Comparison of ENCODE assay signal across 17 cellular contexts in genomic region chr14:102823546-102823945, GRCh38. TPM values are rescaled to one million over a fixed set of nuclear protein-coding genes. Genes with fewer than 3 reads are reported as not detected.
DNase-seq lines count a peak whose midpoint lies in the region; ATAC-seq, FAIRE-seq and TF ChIP-seq lines count a peak whose summit lies in the region.
"Had no signal": no experiment of that assay in that cellular context is flagged by ENCODE, and none has a peak within 500 bp of the region (broad histone marks: within the 10 kb centered on the region; RNA-seq: fewer than 3 reads in every experiment).

No MANE protein-coding gene starts in this region.

- H3K4me1 Mint-ChIP-seq in activated CD4-positive, alpha-beta T cell treated with anti-CD3 and anti-CD28 coated beads for 36 hours, result peaks cover 89% of the 10 kb centered on the region
- peaks cover 71% of the 10 kb centered on the region for H3K4me1 Mint-ChIP-seq in activated CD4-positive, alpha-beta T cell treated with anti-CD3 and anti-CD28 coated beads, Interleukin-2, amount 10 ng/mL, durations not matched to agents 7 days and 5 days
- H3K4me1 Mint-ChIP-seq in activated naive CD8-positive, alpha-beta T cell treated with anti-CD3 and anti-CD28 coated beads, Interleukin-2, amount 50 U/mL, for 24 hours, result peaks cover 95% of the 10 kb centered on the region
- peaks cover 68% of the 10 kb centered on the region for H3K4me1 Mint-ChIP-seq in activated naive CD8-positive, alpha-beta T cell treated with anti-CD3 and anti-CD28 coated beads for 36 hours

- H3K27ac Mint-ChIP-seq in activated CD4-positive, alpha-beta T cell treated with anti-CD3 and anti-CD28 coated beads for 36 hours, result peak overlapping the region; percentile 75
- H3K27ac Mint-ChIP-seq in activated CD4-positive, alpha-beta T cell treated with anti-CD3 and anti-CD28 coated beads, Interleukin-2, amount 10 ng/mL, durations not matched to agents 7 days and 5 days, result no peak overlapping the region
- H3K27ac Mint-ChIP-seq in activated naive CD8-positive, alpha-beta T cell treated with anti-CD3 and anti-CD28 coated beads, Interleukin-2, amount 50 U/mL, for 24 hours, result peak overlapping the region; percentile 29
- H3K27ac Mint-ChIP-seq in activated naive CD8-positive, alpha-beta T cell treated with anti-CD3 and anti-CD28 coated beads for 36 hours, result no peak overlapping the region

- H3K4me2 ChIP-seq in GM12878 (ENCODE audit: control insufficient read depth, insufficient read depth) (peak overlapping the region; percentile 86; the same call in 1 of the 2 replicates), GM23248 (ENCODE audit: unreplicated experiment) (no peak overlapping the region)
- H3K4me2 ChIP-seq: BLaER1 had no signal

- peaks cover 6 to 16% of the 10 kb centered on the region in 2 experiments; a peak in 3 of 4 replicates for H3K36me3 ChIP-seq in GM12878 (ENCODE audit: control insufficient read depth in 2 of 2, insufficient read depth in 2 of 2, low read length in 1 of 2)
- H3K36me3 ChIP-seq in GM23248 (ENCODE audit: low read depth), result no peaks in the 10 kb centered on the region

- peak overlapping the region; percentile 85; the same call in 1 of the 2 replicates for H3K27ac ChIP-seq in GM12878 (ENCODE audit: control insufficient read depth, insufficient read depth)
- H3K27ac ChIP-seq in GM23248, result no peak overlapping the region
- H3K27ac ChIP-seq: 22Rv1, BLaER1 had no signal

- H3K9me3 Mint-ChIP-seq in activated CD4-positive, alpha-beta T cell treated with anti-CD3 and anti-CD28 coated beads for 36 hours (ENCODE audit: low read depth), result no peaks in the 10 kb centered on the region
- H3K9me3 Mint-ChIP-seq in activated CD4-positive, alpha-beta T cell treated with anti-CD3 and anti-CD28 coated beads, Interleukin-2, amount 10 ng/mL, durations not matched to agents 7 days and 5 days, result no peaks in the 10 kb centered on the region
- H3K9me3 Mint-ChIP-seq in activated naive CD8-positive, alpha-beta T cell treated with anti-CD3 and anti-CD28 coated beads, Interleukin-2, amount 50 U/mL, for 24 hours, result no peaks in the 10 kb centered on the region
- no peaks in the 10 kb centered on the region for H3K9me3 Mint-ChIP-seq in activated naive CD8-positive, alpha-beta T cell treated with anti-CD3 and anti-CD28 coated beads for 36 hours
- H3K9me3 Mint-ChIP-seq: H9 had no signal

- H3K4me1 ChIP-seq in GM12878 (ENCODE audit: control insufficient read depth, insufficient read depth, low read length), result peaks cover 43% of the 10 kb centered on the region
- H3K4me1 ChIP-seq in GM23248 (ENCODE audit: insufficient read depth), result peaks cover 11% of the 10 kb centered on the region

- CTCF ChIA-PET in activated CD4-positive, alpha-beta T cell treated with anti-CD3 and anti-CD28 coated beads for 36 hours (lab: Charles Lee), result interaction anchor here (1.5 kb wide), 1 partner anchor 41 kb away, joined by 6 read pairs; no protein-coding TSS in a partner anchor
- CTCF ChIA-PET in activated CD4-positive, alpha-beta T cell treated with anti-CD3 and anti-CD28 coated beads, Interleukin-2, amount 10 ng/mL, durations not matched to agents 7 days and 5 days (lab: Charles Lee), result no interaction called here
- CTCF ChIA-PET in GM12878 (lab: Yijun Ruan, JAX), result no interaction called here

- H3K4me3 Mint-ChIP-seq in activated CD4-positive, alpha-beta T cell treated with anti-CD3 and anti-CD28 coated beads for 36 hours, result no peak overlapping the region
- no peak overlapping the region for H3K4me3 Mint-ChIP-seq in activated CD4-positive, alpha-beta T cell treated with anti-CD3 and anti-CD28 coated beads, Interleukin-2, amount 10 ng/mL, durations not matched to agents 7 days and 5 days
- H3K4me3 Mint-ChIP-seq in activated naive CD8-positive, alpha-beta T cell treated with anti-CD3 and anti-CD28 coated beads, Interleukin-2, amount 50 U/mL, for 24 hours, result no peak overlapping the region
- H3K4me3 Mint-ChIP-seq in activated naive CD8-positive, alpha-beta T cell treated with anti-CD3 and anti-CD28 coated beads for 36 hours, result no peak overlapping the region
- H3K4me3 Mint-ChIP-seq: H9 had no signal

- TF ChIP-seq POLR2A in GM12878 (IDR thresholded peaks at IDR 0.05; ENCODE audit: low read depth, low read length), result no peak

- H4K20me1 ChIP-seq in GM12878 (ENCODE audit: control insufficient read depth, insufficient read depth), result peaks cover 7% of the 10 kb centered on the region; the same call in 1 of the 2 replicates
- H4K20me1 ChIP-seq in GM23248 (ENCODE audit: insufficient read depth), result 0 out of 2 replicates have a peak, but pooled peaks cover 3% of the 10 kb centered on the region

- no peak overlapping the region for H3K9ac ChIP-seq in GM12878 (ENCODE audit: control insufficient read depth, insufficient read depth, low read length)
- H3K9ac ChIP-seq in GM23248, result no peak overlapping the region
- H3K9ac ChIP-seq: BLaER1 had no signal

- H3K27me3 ChIP-seq in GM12878 (replicated peaks in 1 of 2; ENCODE audit: control insufficient read depth in 2 of 2, insufficient read depth in 2 of 2, low read length in 1 of 2) (no peaks in the 10 kb centered on the region), GM23248 (replicated peaks; ENCODE audit: insufficient read depth) (no peaks in the 10 kb centered on the region)
- H3K27me3 ChIP-seq: BLaER1 had no signal

- no peak for TF ChIP-seq CTCF in GM12878 (IDR thresholded peaks at IDR 0.05 in 2 of 3, conservative IDR thresholded peaks at IDR 0.05 in 1 of 3; ENCODE audit: control insufficient read depth in 2 of 3, extremely low read depth in 1 of 3, insufficient read depth in 1 of 3, low read depth in 3 of 3, low read length in 3 of 3)

- no peak for ATAC-seq in activated CD4-positive, alpha-beta T cell treated with anti-CD3 and anti-CD28 coated beads for 36 hours
- ATAC-seq in activated naive CD8-positive, alpha-beta T cell treated with anti-CD3 and anti-CD28 coated beads, Interleukin-2, amount 50 U/mL, for 24 hours, result no peak
- no peak for ATAC-seq in GM12878
- no peak for ATAC-seq in HG03175 (IDR thresholded peaks at IDR 0.05; ENCODE audit: unreplicated experiment)
- ATAC-seq: HepG2 had no signal

- no peaks in the 10 kb centered on the region for H3K9me2 ChIP-seq in GM23248 (ENCODE audit: insufficient read depth)

- H3K27me3 Mint-ChIP-seq in activated CD4-positive, alpha-beta T cell treated with anti-CD3 and anti-CD28 coated beads for 36 hours, result no peaks in the 10 kb centered on the region
- no peaks in the 10 kb centered on the region for H3K27me3 Mint-ChIP-seq in activated CD4-positive, alpha-beta T cell treated with anti-CD3 and anti-CD28 coated beads, Interleukin-2, amount 10 ng/mL, durations not matched to agents 7 days and 5 days
- no peaks in the 10 kb centered on the region for H3K27me3 Mint-ChIP-seq in activated naive CD8-positive, alpha-beta T cell treated with anti-CD3 and anti-CD28 coated beads, Interleukin-2, amount 50 U/mL, for 24 hours
- no peaks in the 10 kb centered on the region for H3K27me3 Mint-ChIP-seq in activated naive CD8-positive, alpha-beta T cell treated with anti-CD3 and anti-CD28 coated beads for 36 hours

- no peak for DNase-seq in activated CD4-positive, alpha-beta T cell treated with anti-CD3 and anti-CD28 coated beads for 36 hours
- no peak for DNase-seq in activated CD4-positive, alpha-beta T cell treated with anti-CD3 and anti-CD28 coated beads, Interleukin-2, amount 10 ng/mL, durations not matched to agents 7 days and 5 days
- DNase-seq in activated naive CD8-positive, alpha-beta T cell treated with anti-CD3 and anti-CD28 coated beads, Interleukin-2, amount 50 U/mL, for 24 hours, result no peak
- DNase-seq in activated naive CD8-positive, alpha-beta T cell treated with anti-CD3 and anti-CD28 coated beads for 36 hours, result no peak
- DNase-seq in GM12878 (ENCODE audit: low read depth, low spot score) (no peak), GM23248 (no peak), iPS-NIHi7 (ENCODE audit: extremely low spot score) (no peak)
- DNase-seq: AML-193, DMS53, GF-D8, GOT3, H9 had no signal

- TF ChIP-seq EP300 in GM12878 (IDR thresholded peaks at IDR 0.05; ENCODE audit: borderline replicate concordance in 1 of 2, control insufficient read depth in 1 of 2, low read depth in 2 of 2, low read length in 2 of 2), result no peak

- intact Hi-C loops in activated CD4-positive, alpha-beta T cell treated with anti-CD3 and anti-CD28 coated beads for 36 hours (cut with DNase I, micrococcal nuclease), result loop anchor here in 1 of 2 experiments (5.0 kb wide), 2 partner anchors 946 to 1001 kb away; no protein-coding TSS in a partner anchor
- intact Hi-C loops in GM12878 (cut with micrococcal nuclease; ENCODE audit: unreplicated experiment), result no loop called here

- H3K4me3 ChIP-seq in GM12878 (no peak overlapping the region), GM23248 (no peak overlapping the region)
- H3K4me3 ChIP-seq: BLaER1 had no signal

- in situ Hi-C loops in GM12878 (cut with MboI) (no loop called here), GM23248 (cut with MboI) (no loop called here)

- H2AFZ ChIP-seq in GM12878 (ENCODE audit: control insufficient read depth, low read depth, low read length), result no peak overlapping the region
- H2AFZ ChIP-seq in GM23248, result no peak overlapping the region

- H3K79me2 ChIP-seq in GM12878 (ENCODE audit: control insufficient read depth, insufficient read depth, low read length) (peaks cover 97% of the 10 kb centered on the region), GM23248 (ENCODE audit: insufficient read depth) (peaks cover 95% of the 10 kb centered on the region)

- WGBS in GM12878 (ENCODE audit: insufficient coverage, insufficient replicate concordance, low lambda C conversion rate, missing lambda C conversion rate), result 54% methylated on average over 5 of the region's 5 CpGs
- 95 to 97% methylated on average over 5 of the region's 5 CpGs for WGBS in GM23248 (ENCODE audit: low coverage in 1 of 2, low lambda C conversion rate in 2 of 2, missing lambda C conversion rate in 2 of 2), 2 experiments

- SMC1A ChIA-PET in GM12878 (lab: Charles Lee; ENCODE audit: uncharacterized antibody, unreplicated experiment), result interaction anchor here (7.6 kb wide), 1 partner anchor 39 kb away, joined by 99 read pairs; no protein-coding TSS in a partner anchor

- POLR2A ChIA-PET in activated CD4-positive, alpha-beta T cell treated with anti-CD3 and anti-CD28 coated beads for 36 hours (lab: Charles Lee), result no interaction called here
- POLR2A ChIA-PET in activated CD4-positive, alpha-beta T cell treated with anti-CD3 and anti-CD28 coated beads, Interleukin-2, amount 10 ng/mL, durations not matched to agents 7 days and 5 days (lab: Charles Lee), result no interaction called here
- POLR2A ChIA-PET in GM12878 (lab: Charles Lee), result interaction anchor here (1.0 kb wide), 1 partner anchor 12 kb away, joined by 3 read pairs; no protein-coding TSS in a partner anchor

- H3F3A ChIP-seq in GM23248 (ENCODE audit: insufficient read depth), result peaks cover 4% of the 10 kb centered on the region; the same call in 1 of the 2 replicates

- RAD21 ChIA-PET in GM12878 (lab: Charles Lee; ENCODE audit: unreplicated experiment), result interaction anchor here (1.0 kb wide), 1 partner anchor 41 kb away, joined by 5 read pairs; no protein-coding TSS in a partner anchor

- H3K36me3 Mint-ChIP-seq in activated CD4-positive, alpha-beta T cell treated with anti-CD3 and anti-CD28 coated beads for 36 hours (ENCODE audit: low read depth), result peaks cover 46% of the 10 kb centered on the region
- peaks cover 3% of the 10 kb centered on the region for H3K36me3 Mint-ChIP-seq in activated CD4-positive, alpha-beta T cell treated with anti-CD3 and anti-CD28 coated beads, Interleukin-2, amount 10 ng/mL, durations not matched to agents 7 days and 5 days (ENCODE audit: low read depth)
- H3K36me3 Mint-ChIP-seq in activated naive CD8-positive, alpha-beta T cell treated with anti-CD3 and anti-CD28 coated beads, Interleukin-2, amount 50 U/mL, for 24 hours (ENCODE audit: low read depth), result peaks cover 26% of the 10 kb centered on the region
- H3K36me3 Mint-ChIP-seq in activated naive CD8-positive, alpha-beta T cell treated with anti-CD3 and anti-CD28 coated beads for 36 hours, result peaks cover 16% of the 10 kb centered on the region

- FAIRE-seq in GM12878 (lab: Jason Lieb, UNC), result no peak
- FAIRE-seq: HepG2, HTR-8/SVneo had no signal

- BruUV-seq in GM12878 (replicated peaks; lab: Mats Ljungman, UMichigan), result no TSS peak

- H3K9me3 ChIP-seq in GM12878 (replicated peaks; ENCODE audit: control insufficient read depth, insufficient read depth, low read length) (no peaks in the 10 kb centered on the region), GM23248 (ENCODE audit: low read depth) (no peaks in the 10 kb centered on the region)
- H3K9me3 ChIP-seq: BLaER1 had no signal

- TF ChIP-seq RAD21 in GM12878 (IDR thresholded peaks at IDR 0.05; ENCODE audit: insufficient read depth, low read depth, low read length), result no peak

RNA-seq across cellular contexts. Expression of gene TRAF3, which starts 46.3 kb away (rescaled TPM):
- total RNA-seq in activated CD4-positive, alpha-beta T cell treated with anti-CD3 and anti-CD28 coated beads for 36 hours, result 10 to 100 TPM; 66.4 to 83.7 TPM
- 10 to 100 TPM; 38.9 to 40.2 TPM for total RNA-seq in activated CD4-positive, alpha-beta T cell treated with anti-CD3 and anti-CD28 coated beads, Interleukin-2, amount 10 ng/mL, durations not matched to agents 7 days and 5 days
- total RNA-seq in activated naive CD8-positive, alpha-beta T cell treated with anti-CD3 and anti-CD28 coated beads for 36 hours, result 10 to 100 TPM; 39.2 to 39.6 TPM
- 156 and 174 TPM in 2 replicates for total RNA-seq in GM12878 (2013; cell fraction: nucleolus; rRNA removed)
- total RNA-seq in GM12878 (2014; rRNA removed), result 33.3 and 40.3 TPM in 2 replicates
- 34.3 and 36.5 TPM in 2 replicates for total RNA-seq in GM12878 (2014; rRNA removed; fragmentation: Illumina TruSeq; extraction: Trizol)
- total RNA-seq in GM12878 (2021), result 55.2 and 60.1 TPM in 2 replicates
- 27.5 TPM for polyA plus RNA-seq in GM12878 (2011; ENCODE audit: low read depth)
- 66.3 and 70.1 TPM in 2 replicates for polyA plus RNA-seq in GM12878 (2011; rRNA removed)
- polyA plus RNA-seq in GM12878 (2011; cell fraction: cytosol; rRNA removed), result 68.7 and 74.7 TPM in 2 replicates
- polyA plus RNA-seq in GM12878 (2011; cell fraction: nucleus; rRNA removed), result 140 and 141 TPM in 2 replicates
- 47.2 and 61.2 TPM in 2 replicates for polyA plus RNA-seq in GM12878 (2012)
- 18.1 and 33.6 TPM in 2 replicates for polyA plus RNA-seq in GM12878 (2014; fragmentation: Illumina TruSeq; extraction: Trizol)
- polyA plus RNA-seq in GM12878 (2014; fragmentation: Nextera tagmentation; extraction: Ambion mirVana), result 1 to 10 TPM; 3.0 to 4.0 TPM
- 46.1 and 46.3 TPM in 2 replicates for polyA plus RNA-seq in GM12878 (2014; rRNA removed)
- polyA plus RNA-seq in GM12878 (2016; fragmentation: Nextera tagmentation; extraction: Ambion mirVana), result 10 to 100 TPM; 36.4 to 40.9 TPM
- 147 and 149 TPM in 2 replicates for polyA minus RNA-seq in GM12878 (2011; rRNA and poly(A)+ RNA removed)
- polyA minus RNA-seq in GM12878 (2011; cell fraction: cytosol; rRNA and poly(A)+ RNA removed), result 32.7 and 34.7 TPM in 2 replicates
- 56.5 and 77.2 TPM in 2 replicates for polyA minus RNA-seq in GM12878 (2011; cell fraction: nucleus; rRNA and poly(A)+ RNA removed)
- total RNA-seq in GM23248 (2014; rRNA removed; shearing (Covaris generic)), result 17.9 and 18.6 TPM in 2 replicates
- polyA plus RNA-seq in GM23248 (2016; fragmentation: Nextera tagmentation; extraction: Ambion mirVana), result 7.8 and 7.9 TPM in 2 replicates

Comparison
In these comparisons a context has a peak if more than half of its experiments do, and no peak if none do; other contexts are left out.
1. H3K27ac Mint-ChIP-seq: peak in activated CD4-positive, alpha-beta T cell treated with anti-CD3 and anti-CD28 coated beads for 36 hours (single experiment) and activated naive CD8-positive, alpha-beta T cell treated with anti-CD3 and anti-CD28 coated beads, Interleukin-2, amount 50 U/mL, for 24 hours (single experiment); none in activated CD4-positive, alpha-beta T cell treated with anti-CD3 and anti-CD28 coated beads, Interleukin-2, amount 10 ng/mL, durations not matched to agents 7 days and 5 days (single experiment) and activated naive CD8-positive, alpha-beta T cell treated with anti-CD3 and anti-CD28 coated beads for 36 hours (single experiment).